In genomic region chr3:55036883-55037577, GRCh38 we compare ENCODE assay signal across 29 cellular contexts.
"Had no signal": no experiment of that assay in that cellular context is flagged by ENCODE, and none has a peak within 500 bp of the region (broad histone marks: within the 10 kb centered on the region; RNA-seq: fewer than 3 reads in every experiment).

No MANE protein-coding gene starts in this region.

- ATAC-seq: activated naive CD4-positive, alpha-beta T cell treated with anti-CD3 and anti-CD28 coated beads, Interleukin-2, amount 50 U/mL, for 72 hours; activated T-cell treated with anti-CD3 and anti-CD28 coated beads, Interleukin-2, amount 50 U/mL, for 72 hours; esophagus mucosa; heart left ventricle had no signal

- H3K9me3 Mint-ChIP-seq: activated CD4-positive, alpha-beta T cell treated with anti-CD3 and anti-CD28 coated beads, Interleukin-2, amount 10 ng/mL, durations not matched to agents 7 days and 5 days; activated naive CD4-positive, alpha-beta T cell treated with anti-CD3 and anti-CD28 coated beads, Interleukin-2, amount 10 ng/mL, durations not matched to agents 7 days and 5 days; activated naive CD8-positive, alpha-beta T cell treated with anti-CD3 and anti-CD28 coated beads, Interleukin-2, amount 10 ng/mL, durations not matched to agents 7 days and 5 days; activated T-cell treated with anti-CD3 and anti-CD28 coated beads, Interleukin-2, amount 50 U/mL, for 24 hours; dendritic cell treated with granulocyte-macrophage colony-stimulating factor and Interleukin-4, amounts not matched to agents 40 ng/mL and 50 ng/mL, for 4 days; endodermal cell had no signal

- H3K4me3 Mint-ChIP-seq: activated CD4-positive, alpha-beta memory T cell treated with anti-CD3 and anti-CD28 coated beads, Interleukin-2, amount 10 ng/mL, durations not matched to agents 7 days and 5 days; activated CD4-positive, alpha-beta T cell treated with anti-CD3 and anti-CD28 coated beads, Interleukin-2, amount 10 ng/mL, durations not matched to agents 7 days and 5 days; activated naive CD4-positive, alpha-beta T cell treated with anti-CD3 and anti-CD28 coated beads, Interleukin-2, amount 10 ng/mL, durations not matched to agents 7 days and 5 days; activated naive CD8-positive, alpha-beta T cell treated with anti-CD3 and anti-CD28 coated beads, Interleukin-2, amount 10 ng/mL, durations not matched to agents 7 days and 5 days; activated T-cell treated with anti-CD3 and anti-CD28 coated beads, Interleukin-2, amount 50 U/mL, for 24 hours; activated T-cell treated with anti-CD3 and anti-CD28 coated beads, Interleukin-2, amount 50 U/mL, for 72 hours; central memory CD8-positive, alpha-beta T cell; dendritic cell treated with granulocyte-macrophage colony-stimulating factor and Interleukin-4, amounts not matched to agents 40 ng/mL and 50 ng/mL, for 4 days; endodermal cell had no signal

- DNase-seq: activated CD4-positive, alpha-beta memory T cell treated with anti-CD3 and anti-CD28 coated beads, Interleukin-2, amount 10 ng/mL, durations not matched to agents 7 days and 5 days; activated CD4-positive, alpha-beta T cell treated with anti-CD3 and anti-CD28 coated beads for 1 hour; activated CD4-positive, alpha-beta T cell treated with anti-CD3 and anti-CD28 coated beads for 4 hours; activated CD4-positive, alpha-beta T cell treated with anti-CD3 and anti-CD28 coated beads, Interleukin-2, amount 10 ng/mL, durations not matched to agents 7 days and 5 days; activated CD4-positive, alpha-beta T cell treated with anti-CD3 and anti-CD28 coated beads, Interleukin-2, amount 50 U/mL, for 4 hours; activated CD8-positive, alpha-beta memory T cell treated with anti-CD3 and anti-CD28 coated beads, Interleukin-2, amount 50 U/mL, for 48 hours; activated gamma-delta T cell; activated naive CD4-positive, alpha-beta T cell; activated naive CD4-positive, alpha-beta T cell treated with anti-CD3 and anti-CD28 coated beads, Interleukin-2, amount 10 ng/mL, durations not matched to agents 7 days and 5 days; activated naive CD8-positive, alpha-beta T cell treated with anti-CD3 and anti-CD28 coated beads, Interleukin-2, amount 10 ng/mL, durations not matched to agents 7 days and 5 days; activated T-cell treated with anti-CD3 and anti-CD28 coated beads for 4 hours; activated T-cell treated with anti-CD3 and anti-CD28 coated beads, Interleukin-2, amount 50 U/mL, for 24 hours; activated T-cell treated with anti-CD3 and anti-CD28 coated beads, Interleukin-2, amount 50 U/mL, for 72 hours; brain microvascular endothelial cell; dorsolateral prefrontal cortex; effector memory CD4-positive, alpha-beta T cell; endodermal cell; foreskin fibroblast; glutamatergic neuron; heart left ventricle; T-helper 2 cell had no signal

- H3K27ac ChIP-seq: ascending aorta, brain microvascular endothelial cell, coronary artery, dorsolateral prefrontal cortex, heart left ventricle had no signal

- H3K9me3 ChIP-seq: ascending aorta, heart left ventricle had no signal

- H3K27me3 Mint-ChIP-seq: activated CD4-positive, alpha-beta memory T cell treated with anti-CD3 and anti-CD28 coated beads, Interleukin-2, amount 10 ng/mL, durations not matched to agents 7 days and 5 days; activated CD4-positive, alpha-beta T cell treated with anti-CD3 and anti-CD28 coated beads, Interleukin-2, amount 10 ng/mL, durations not matched to agents 7 days and 5 days; activated naive CD4-positive, alpha-beta T cell treated with anti-CD3 and anti-CD28 coated beads, Interleukin-2, amount 10 ng/mL, durations not matched to agents 7 days and 5 days; activated naive CD8-positive, alpha-beta T cell treated with anti-CD3 and anti-CD28 coated beads, Interleukin-2, amount 10 ng/mL, durations not matched to agents 7 days and 5 days; activated T-cell treated with anti-CD3 and anti-CD28 coated beads, Interleukin-2, amount 50 U/mL, for 24 hours; central memory CD8-positive, alpha-beta T cell; dendritic cell treated with granulocyte-macrophage colony-stimulating factor and Interleukin-4, amounts not matched to agents 40 ng/mL and 50 ng/mL, for 4 days had no signal

- H3K36me3 ChIP-seq: ascending aorta, brain microvascular endothelial cell, heart left ventricle had no signal

- FAIRE-seq: bronchial epithelial cell, frontal cortex had no signal

- H3K4me1 ChIP-seq: ascending aorta, heart left ventricle had no signal

- H3K27ac Mint-ChIP-seq: activated CD4-positive, alpha-beta memory T cell treated with anti-CD3 and anti-CD28 coated beads, Interleukin-2, amount 10 ng/mL, durations not matched to agents 7 days and 5 days; activated CD4-positive, alpha-beta T cell treated with anti-CD3 and anti-CD28 coated beads, Interleukin-2, amount 10 ng/mL, durations not matched to agents 7 days and 5 days; activated naive CD4-positive, alpha-beta T cell treated with anti-CD3 and anti-CD28 coated beads, Interleukin-2, amount 10 ng/mL, durations not matched to agents 7 days and 5 days; activated naive CD4-positive, alpha-beta T cell treated with anti-CD3 and anti-CD28 coated beads, Interleukin-2, amount 50 U/mL, for 72 hours; activated naive CD8-positive, alpha-beta T cell treated with anti-CD3 and anti-CD28 coated beads, Interleukin-2, amount 10 ng/mL, durations not matched to agents 7 days and 5 days; activated T-cell treated with anti-CD3 and anti-CD28 coated beads, Interleukin-2, amount 50 U/mL, for 24 hours; activated T-cell treated with anti-CD3 and anti-CD28 coated beads, Interleukin-2, amount 50 U/mL, for 72 hours; dendritic cell treated with granulocyte-macrophage colony-stimulating factor and Interleukin-4, amounts not matched to agents 40 ng/mL and 50 ng/mL, for 4 days; endodermal cell had no signal

- H3K27me3 ChIP-seq: ascending aorta, brain microvascular endothelial cell, dorsolateral prefrontal cortex, heart left ventricle had no signal

- H3K4me3 ChIP-seq: ascending aorta, coronary artery, dorsolateral prefrontal cortex, heart left ventricle had no signal

- H3K4me1 Mint-ChIP-seq: activated CD4-positive, alpha-beta memory T cell treated with anti-CD3 and anti-CD28 coated beads, Interleukin-2, amount 10 ng/mL, durations not matched to agents 7 days and 5 days; activated CD4-positive, alpha-beta T cell treated with anti-CD3 and anti-CD28 coated beads, Interleukin-2, amount 10 ng/mL, durations not matched to agents 7 days and 5 days; activated naive CD4-positive, alpha-beta T cell treated with anti-CD3 and anti-CD28 coated beads, Interleukin-2, amount 10 ng/mL, durations not matched to agents 7 days and 5 days; activated naive CD8-positive, alpha-beta T cell treated with anti-CD3 and anti-CD28 coated beads, Interleukin-2, amount 10 ng/mL, durations not matched to agents 7 days and 5 days; central memory CD8-positive, alpha-beta T cell had no signal

- H3K36me3 Mint-ChIP-seq: activated naive CD4-positive, alpha-beta T cell treated with anti-CD3 and anti-CD28 coated beads, Interleukin-2, amount 10 ng/mL, durations not matched to agents 7 days and 5 days; activated naive CD4-positive, alpha-beta T cell treated with anti-CD3 and anti-CD28 coated beads, Interleukin-2, amount 50 U/mL, for 72 hours; activated naive CD8-positive, alpha-beta T cell treated with anti-CD3 and anti-CD28 coated beads, Interleukin-2, amount 10 ng/mL, durations not matched to agents 7 days and 5 days had no signal
